21 cellular contexts compared by ENCODE assay signal in the genomic region with DNA sequence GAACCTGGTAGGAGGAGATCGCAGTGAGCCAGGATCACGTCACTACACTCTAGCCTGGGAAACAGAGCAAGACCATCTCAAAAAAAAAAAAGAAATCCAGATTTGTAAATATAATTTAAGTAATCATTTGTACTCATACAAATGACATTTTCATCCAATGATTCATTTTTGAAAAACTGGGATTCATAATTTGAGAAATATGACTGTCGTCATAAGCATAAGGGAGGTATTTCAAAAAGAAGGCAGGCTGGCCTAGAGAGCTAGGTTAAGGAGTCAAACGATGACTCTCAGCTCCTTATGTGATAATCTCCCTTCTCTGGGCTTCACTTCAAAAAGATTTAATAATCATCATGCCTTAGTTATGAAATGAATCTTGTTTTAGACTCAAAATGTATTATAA. TPM values are rescaled to one million over a fixed set of nuclear protein-coding genes. Genes with fewer than 3 reads are reported as not detected.
DNase-seq lines count a peak whose midpoint lies in the region; ATAC-seq and TF ChIP-seq lines count a peak whose summit lies in the region.
"Had no signal": no experiment of that assay in that cellular context is flagged by ENCODE, and none has a peak within 500 bp of the region (broad histone marks: within the 10 kb centered on the region; RNA-seq: fewer than 3 reads in every experiment).

No MANE protein-coding gene starts in this region.

- TF ChIP-seq CTCF in AG04450 (IDR thresholded peaks at IDR 0.05; ENCODE audit: low read depth, low read length): no peak
- no peak for TF ChIP-seq CTCF in CD8-positive, alpha-beta T cell (IDR thresholded peaks at IDR 0.05)
- no peak for TF ChIP-seq CTCF in right atrium auricular region (IDR thresholded peaks at IDR 0.05)

- peaks cover 19% of the 10 kb centered on the region for H3K36me3 ChIP-seq in CD8-positive, alpha-beta T cell (ENCODE audit: insufficient read depth, low read length)
- peaks cover 46% of the 10 kb centered on the region for H3K36me3 ChIP-seq in right atrium auricular region
- H3K36me3 ChIP-seq: ovary had no signal

- DNase-seq in AG04450 (ENCODE audit: low read depth, low spot score) (no peak), HCEC 1CT (peak; percentile 94), hepatic stellate cell (ENCODE audit: low spot score) (peak; percentile 74), right atrium auricular region (ENCODE audit: low spot score) (no peak), MV-4-11 (lab: John Stamatoyannopoulos, UW) (no peak), OCI-M1 (lab: John Stamatoyannopoulos, UW) (no peak)
- DNase-seq in activated naive CD8-positive, alpha-beta T cell treated with anti-CD3 and anti-CD28 coated beads, Interleukin-2, amount 50 U/mL, for 24 hours: no peak
- no peak for DNase-seq in CD8-positive, alpha-beta T cell
- DNase-seq: activated CD4-positive, alpha-beta memory T cell treated with anti-CD3 and anti-CD28 coated beads, Interleukin-2, amount 10 ng/mL, durations not matched to agents 7 days and 5 days; amygdala; gastrocnemius medialis; left ventricle myocardium inferior; NCI-H1048; NCI-H69; ovary; RPMI8226; stimulated activated CD4-positive, alpha-beta T cell treated with anti-CD3 and anti-CD28 coated beads, Interleukin-4, amount 100 ng/mL, for 24 hours; SW 1271; testis had no signal

- POLR2A ChIA-PET in AG04450 (lab: Yijun Ruan, JAX): no interaction called here
- POLR2A ChIA-PET in CD8-positive, alpha-beta T cell (lab: Charles Lee): interaction anchor here (6.5 kb wide), 1 partner anchor 60 kb away, joined by 57 read pairs; a partner anchor contains a TSS

- ATAC-seq in activated naive CD8-positive, alpha-beta T cell treated with anti-CD3 and anti-CD28 coated beads, Interleukin-2, amount 50 U/mL, for 24 hours: no peak
- no peak for ATAC-seq in CD8-positive, alpha-beta T cell
- ATAC-seq: gastrocnemius medialis had no signal

- no peaks in the 10 kb centered on the region for H3K27me3 Mint-ChIP-seq in activated naive CD8-positive, alpha-beta T cell treated with anti-CD3 and anti-CD28 coated beads, Interleukin-2, amount 50 U/mL, for 24 hours
- H3K27me3 Mint-ChIP-seq in CD8-positive, alpha-beta T cell (ENCODE audit: low read depth): no peaks in the 10 kb centered on the region
- H3K27me3 Mint-ChIP-seq: activated CD4-positive, alpha-beta memory T cell treated with anti-CD3 and anti-CD28 coated beads, Interleukin-2, amount 10 ng/mL, durations not matched to agents 7 days and 5 days; IgD-negative memory B cell had no signal

- peaks cover 22% of the 10 kb centered on the region for H3K4me1 ChIP-seq in CD8-positive, alpha-beta T cell (ENCODE audit: insufficient read depth, low read length)
- peaks cover 0 to 20% of the 10 kb centered on the region in 2 donors for H3K4me1 ChIP-seq in right atrium auricular region

- no peak overlapping the region for H3K4me3 ChIP-seq in AG04450 (ENCODE audit: low read depth, low read length)
- H3K4me3 ChIP-seq in CD8-positive, alpha-beta T cell (ENCODE audit: low read depth, low read length): no peak overlapping the region
- no peak overlapping the region for H3K4me3 ChIP-seq in right atrium auricular region
- H3K4me3 ChIP-seq: gastrocnemius medialis, left ventricle myocardium inferior, ovary, skin epidermis, testis had no signal

- peaks cover 74% of the 10 kb centered on the region for H3K36me3 Mint-ChIP-seq in activated naive CD8-positive, alpha-beta T cell treated with anti-CD3 and anti-CD28 coated beads, Interleukin-2, amount 50 U/mL, for 24 hours (ENCODE audit: low read depth)
- H3K36me3 Mint-ChIP-seq in CD8-positive, alpha-beta T cell: peaks cover 66% of the 10 kb centered on the region

- no peaks in the 10 kb centered on the region; the same call in 1 of the 2 replicates for H3K9me3 ChIP-seq in AG04450 (ENCODE audit: control insufficient read depth, insufficient read depth, low read length)
- no peaks in the 10 kb centered on the region for H3K9me3 ChIP-seq in CD8-positive, alpha-beta T cell (ENCODE audit: low read length)
- H3K9me3 ChIP-seq in right atrium auricular region: no peaks in the 10 kb centered on the region
- H3K9me3 ChIP-seq: gastrocnemius medialis, left ventricle myocardium inferior, ovary, testis had no signal

- intact Hi-C loops in CD8-positive, alpha-beta T cell (cut with DNase I, micrococcal nuclease): loop anchor here (5.0 kb wide), 4 partner anchors 68 to 927 kb away; a partner anchor contains a TSS

- no peaks in the 10 kb centered on the region for H3K9me3 Mint-ChIP-seq in activated naive CD8-positive, alpha-beta T cell treated with anti-CD3 and anti-CD28 coated beads, Interleukin-2, amount 50 U/mL, for 24 hours
- H3K9me3 Mint-ChIP-seq in CD8-positive, alpha-beta T cell: no peaks in the 10 kb centered on the region
- H3K9me3 Mint-ChIP-seq: activated CD4-positive, alpha-beta memory T cell treated with anti-CD3 and anti-CD28 coated beads, Interleukin-2, amount 10 ng/mL, durations not matched to agents 7 days and 5 days; IgD-negative memory B cell had no signal

- H3K27me3 ChIP-seq in AG04450 (ENCODE audit: control insufficient read depth, insufficient read depth, low read length): no peaks in the 10 kb centered on the region
- no peaks in the 10 kb centered on the region for H3K27me3 ChIP-seq in CD8-positive, alpha-beta T cell (ENCODE audit: insufficient read depth, low read length)
- H3K27me3 ChIP-seq in right atrium auricular region: no peaks in the 10 kb centered on the region
- H3K27me3 ChIP-seq: gastrocnemius medialis, ovary, testis had no signal

- H3K27ac ChIP-seq in AG04450 (ENCODE audit: low read depth, low read length) (peak overlapping the region; percentile 21), right atrium auricular region (no peak overlapping the region)
- H3K27ac ChIP-seq in CD8-positive, alpha-beta T cell (ENCODE audit: low read depth, low read length): no peak overlapping the region
- H3K27ac ChIP-seq: gastrocnemius medialis, left ventricle myocardium inferior, ovary, testis had no signal

- CTCF ChIA-PET in AG04450 (lab: Charles Lee): no interaction called here
- CTCF ChIA-PET in CD8-positive, alpha-beta T cell (lab: Charles Lee): no interaction called here

- H3K27ac Mint-ChIP-seq in activated naive CD8-positive, alpha-beta T cell treated with anti-CD3 and anti-CD28 coated beads, Interleukin-2, amount 50 U/mL, for 24 hours: no peak overlapping the region
- H3K27ac Mint-ChIP-seq in CD8-positive, alpha-beta T cell: no peak overlapping the region

- H3K4me3 Mint-ChIP-seq in activated naive CD8-positive, alpha-beta T cell treated with anti-CD3 and anti-CD28 coated beads, Interleukin-2, amount 50 U/mL, for 24 hours: peak overlapping the region; percentile 92
- H3K4me3 Mint-ChIP-seq in CD8-positive, alpha-beta T cell: no peak overlapping the region

- peaks cover 38% of the 10 kb centered on the region for H3K4me1 Mint-ChIP-seq in activated naive CD8-positive, alpha-beta T cell treated with anti-CD3 and anti-CD28 coated beads, Interleukin-2, amount 50 U/mL, for 24 hours
- H3K4me1 Mint-ChIP-seq in CD8-positive, alpha-beta T cell (ENCODE audit: low read depth): peaks cover 36% of the 10 kb centered on the region

RNA-seq across cellular contexts. Expression of a gene that starts 2.3 kb away (rescaled TPM):
- 26.1 and 31.4 TPM in 2 replicates for polyA plus RNA-seq in AG04450 (2011; rRNA removed)
- 22.9 and 29.1 TPM in 2 replicates for polyA minus RNA-seq in AG04450 (2011; rRNA and poly(A)+ RNA removed)
- 10 to 100 TPM; 17.6 to 23.5 TPM for total RNA-seq in CD8-positive, alpha-beta T cell
- 10 to 100 TPM; 29.7 to 32.5 TPM for total RNA-seq in right atrium auricular region

RNA-seq across cellular contexts. Expression of a gene that starts 3.2 kb away (rescaled TPM):
- polyA plus RNA-seq in AG04450 (2011; rRNA removed): 103 and 113 TPM in 2 replicates
- 184 and 191 TPM in 2 replicates for polyA minus RNA-seq in AG04450 (2011; rRNA and poly(A)+ RNA removed)
- total RNA-seq in CD8-positive, alpha-beta T cell: 100 to 1,000 TPM; 418 to 422 TPM
- 100 to 1,000 TPM; 105 to 189 TPM for total RNA-seq in right atrium auricular region

RNA-seq across cellular contexts. Expression of a gene that starts 48.1 kb away (rescaled TPM):
- 1.3 and 1.9 TPM in 2 replicates for polyA plus RNA-seq in AG04450 (2011; rRNA removed)
- 0.69 and 0.78 TPM in 2 replicates for polyA minus RNA-seq in AG04450 (2011; rRNA and poly(A)+ RNA removed)
- total RNA-seq in CD8-positive, alpha-beta T cell: under 1 TPM; 0.22 to 0.33 TPM
- 1 to 10 TPM; 3.0 to 4.5 TPM for total RNA-seq in right atrium auricular region

RNA-seq across cellular contexts. Expression of a gene that starts 48.9 kb away (rescaled TPM):
- polyA plus RNA-seq in AG04450 (2011; rRNA removed): 15.2 and 20.7 TPM in 2 replicates
- 5.4 and 9.9 TPM in 2 replicates for polyA minus RNA-seq in AG04450 (2011; rRNA and poly(A)+ RNA removed)
- total RNA-seq in CD8-positive, alpha-beta T cell: 10 to 100 TPM; 11.0 to 11.9 TPM
- total RNA-seq in right atrium auricular region: 1 to 10 TPM; 3.3 to 3.5 TPM

RNA-seq across cellular contexts. Expression of a gene that starts 59.8 kb away (rescaled TPM):
- polyA plus RNA-seq in AG04450 (2011; rRNA removed): 24.4 and 33.8 TPM in 2 replicates
- polyA minus RNA-seq in AG04450 (2011; rRNA and poly(A)+ RNA removed): 4.6 and 11.5 TPM in 2 replicates
- 10 to 100 TPM; 32.6 to 34.0 TPM for total RNA-seq in CD8-positive, alpha-beta T cell
- total RNA-seq in right atrium auricular region: 10 to 100 TPM; 31.1 to 41.0 TPM

Comparison
In these comparisons a context has a peak if more than half of its experiments do, and no peak if none do; other contexts are left out.
1. DNase-seq: peak in HCEC 1CT (single experiment) and hepatic stellate cell (single experiment); none in AG04450 (single experiment), activated naive CD8-positive, alpha-beta T cell treated with anti-CD3 and anti-CD28 coated beads, Interleukin-2, amount 50 U/mL, for 24 hours (single experiment), CD8-positive, alpha-beta T cell (0 of 7), right atrium auricular region (single experiment), MV-4-11 (single experiment) and OCI-M1 (single experiment).